8 cellular contexts compared by ENCODE assay signal in the genomic region with DNA sequence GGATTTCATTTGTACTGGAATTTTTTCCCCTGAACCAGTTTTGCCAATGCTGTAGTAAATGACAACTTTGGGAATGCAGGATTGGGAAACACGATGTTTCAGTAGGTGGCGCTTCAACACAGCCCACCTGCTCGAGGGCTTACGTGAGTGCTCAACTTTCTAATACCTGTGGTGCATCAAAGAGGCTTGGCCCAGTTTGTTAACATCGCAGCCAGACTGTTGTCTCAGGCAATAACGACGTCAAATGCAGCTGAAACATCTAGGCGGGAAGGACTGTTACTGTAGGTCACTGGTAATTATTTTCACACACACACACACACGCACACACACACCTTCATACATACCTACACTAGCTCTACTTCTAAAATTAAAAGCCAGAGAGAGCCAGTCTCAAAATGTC.
A peak's percentile ranks its signal among the peaks of the same experiment; 100 is the strongest.
DNase-seq lines count a peak whose midpoint lies in the region; ATAC-seq and TF ChIP-seq lines count a peak whose summit lies in the region.

No MANE protein-coding gene starts in this region.

- H3K27ac ChIP-seq in right atrium auricular region = no peak overlapping the region

- ATAC-seq in SK-N-SH treated with all-trans-retinoic acid at 6 μM for 48 hours = peak; percentile 85
- ATAC-seq in HG02973 (IDR thresholded peaks at IDR 0.05; ENCODE audit: unreplicated experiment) = no peak
- ATAC-seq in HG03521 (IDR thresholded peaks at IDR 0.05; ENCODE audit: unreplicated experiment) = no peak
- no peak for ATAC-seq in HG02938 (IDR thresholded peaks at IDR 0.05; ENCODE audit: unreplicated experiment)

- no peaks in the 10 kb centered on the region for H3K36me3 ChIP-seq in right atrium auricular region

- DNase-seq in DMS 273 treated with DMSO at 0.1 percent for 48 hours (lab: John Stamatoyannopoulos, UW) (peak; percentile 6), LoVo (ENCODE audit: low spot score) (peak; percentile 44), right atrium auricular region (ENCODE audit: low spot score) (no peak)
- DNase-seq in NK-92 treated with Interleukin-12 subunit alpha and Interleukin-12 subunit beta, amount 100 ng/mL, for 24 hours (lab: John Stamatoyannopoulos, UW) = no peak

- no peak overlapping the region for H3K4me3 ChIP-seq in right atrium auricular region

- no peaks in the 10 kb centered on the region for H3K9me3 ChIP-seq in right atrium auricular region

- no peaks in the 10 kb centered on the region for H3K4me1 ChIP-seq in right atrium auricular region

- TF ChIP-seq CTCF in right atrium auricular region (IDR thresholded peaks at IDR 0.05) = peak; percentile 34 to 62

- no peaks in the 10 kb centered on the region for H3K27me3 ChIP-seq in right atrium auricular region

TF ChIP-seq in SK-N-SH treated with all-trans-retinoic acid at 6 μM for 48 hours, 23 proteins besides CTCF, POLR2A, EP300 and RAD21:
- no peak for TF ChIP-seq RARB (CRISPR knock-in tag; IDR thresholded peaks at IDR 0.05)
- no peak for TF ChIP-seq ZNF565 (CRISPR knock-in tag; conservative IDR thresholded peaks at IDR 0.05; ENCODE audit: low read depth)

Comparison
In these comparisons a context has a peak if more than half of its experiments do, and no peak if none do; other contexts are left out.
1. DNase-seq: peak in DMS 273 treated with DMSO at 0.1 percent for 48 hours (single experiment) and LoVo (single experiment); none in right atrium auricular region (single experiment) and NK-92 treated with Interleukin-12 subunit alpha and Interleukin-12 subunit beta, amount 100 ng/mL, for 24 hours (single experiment).